In genomic region chr4:148704291-148704690, GRCh38 we compare ENCODE assay signal across 1 cellular context.
TF ChIP-seq lines count a peak whose summit lies in the region.

No MANE protein-coding gene starts in this region.

TF ChIP-seq in GM23338, 12 proteins besides CTCF, POLR2A, EP300 and RAD21 (continued from another document):
- TF ChIP-seq, protein P1, sequence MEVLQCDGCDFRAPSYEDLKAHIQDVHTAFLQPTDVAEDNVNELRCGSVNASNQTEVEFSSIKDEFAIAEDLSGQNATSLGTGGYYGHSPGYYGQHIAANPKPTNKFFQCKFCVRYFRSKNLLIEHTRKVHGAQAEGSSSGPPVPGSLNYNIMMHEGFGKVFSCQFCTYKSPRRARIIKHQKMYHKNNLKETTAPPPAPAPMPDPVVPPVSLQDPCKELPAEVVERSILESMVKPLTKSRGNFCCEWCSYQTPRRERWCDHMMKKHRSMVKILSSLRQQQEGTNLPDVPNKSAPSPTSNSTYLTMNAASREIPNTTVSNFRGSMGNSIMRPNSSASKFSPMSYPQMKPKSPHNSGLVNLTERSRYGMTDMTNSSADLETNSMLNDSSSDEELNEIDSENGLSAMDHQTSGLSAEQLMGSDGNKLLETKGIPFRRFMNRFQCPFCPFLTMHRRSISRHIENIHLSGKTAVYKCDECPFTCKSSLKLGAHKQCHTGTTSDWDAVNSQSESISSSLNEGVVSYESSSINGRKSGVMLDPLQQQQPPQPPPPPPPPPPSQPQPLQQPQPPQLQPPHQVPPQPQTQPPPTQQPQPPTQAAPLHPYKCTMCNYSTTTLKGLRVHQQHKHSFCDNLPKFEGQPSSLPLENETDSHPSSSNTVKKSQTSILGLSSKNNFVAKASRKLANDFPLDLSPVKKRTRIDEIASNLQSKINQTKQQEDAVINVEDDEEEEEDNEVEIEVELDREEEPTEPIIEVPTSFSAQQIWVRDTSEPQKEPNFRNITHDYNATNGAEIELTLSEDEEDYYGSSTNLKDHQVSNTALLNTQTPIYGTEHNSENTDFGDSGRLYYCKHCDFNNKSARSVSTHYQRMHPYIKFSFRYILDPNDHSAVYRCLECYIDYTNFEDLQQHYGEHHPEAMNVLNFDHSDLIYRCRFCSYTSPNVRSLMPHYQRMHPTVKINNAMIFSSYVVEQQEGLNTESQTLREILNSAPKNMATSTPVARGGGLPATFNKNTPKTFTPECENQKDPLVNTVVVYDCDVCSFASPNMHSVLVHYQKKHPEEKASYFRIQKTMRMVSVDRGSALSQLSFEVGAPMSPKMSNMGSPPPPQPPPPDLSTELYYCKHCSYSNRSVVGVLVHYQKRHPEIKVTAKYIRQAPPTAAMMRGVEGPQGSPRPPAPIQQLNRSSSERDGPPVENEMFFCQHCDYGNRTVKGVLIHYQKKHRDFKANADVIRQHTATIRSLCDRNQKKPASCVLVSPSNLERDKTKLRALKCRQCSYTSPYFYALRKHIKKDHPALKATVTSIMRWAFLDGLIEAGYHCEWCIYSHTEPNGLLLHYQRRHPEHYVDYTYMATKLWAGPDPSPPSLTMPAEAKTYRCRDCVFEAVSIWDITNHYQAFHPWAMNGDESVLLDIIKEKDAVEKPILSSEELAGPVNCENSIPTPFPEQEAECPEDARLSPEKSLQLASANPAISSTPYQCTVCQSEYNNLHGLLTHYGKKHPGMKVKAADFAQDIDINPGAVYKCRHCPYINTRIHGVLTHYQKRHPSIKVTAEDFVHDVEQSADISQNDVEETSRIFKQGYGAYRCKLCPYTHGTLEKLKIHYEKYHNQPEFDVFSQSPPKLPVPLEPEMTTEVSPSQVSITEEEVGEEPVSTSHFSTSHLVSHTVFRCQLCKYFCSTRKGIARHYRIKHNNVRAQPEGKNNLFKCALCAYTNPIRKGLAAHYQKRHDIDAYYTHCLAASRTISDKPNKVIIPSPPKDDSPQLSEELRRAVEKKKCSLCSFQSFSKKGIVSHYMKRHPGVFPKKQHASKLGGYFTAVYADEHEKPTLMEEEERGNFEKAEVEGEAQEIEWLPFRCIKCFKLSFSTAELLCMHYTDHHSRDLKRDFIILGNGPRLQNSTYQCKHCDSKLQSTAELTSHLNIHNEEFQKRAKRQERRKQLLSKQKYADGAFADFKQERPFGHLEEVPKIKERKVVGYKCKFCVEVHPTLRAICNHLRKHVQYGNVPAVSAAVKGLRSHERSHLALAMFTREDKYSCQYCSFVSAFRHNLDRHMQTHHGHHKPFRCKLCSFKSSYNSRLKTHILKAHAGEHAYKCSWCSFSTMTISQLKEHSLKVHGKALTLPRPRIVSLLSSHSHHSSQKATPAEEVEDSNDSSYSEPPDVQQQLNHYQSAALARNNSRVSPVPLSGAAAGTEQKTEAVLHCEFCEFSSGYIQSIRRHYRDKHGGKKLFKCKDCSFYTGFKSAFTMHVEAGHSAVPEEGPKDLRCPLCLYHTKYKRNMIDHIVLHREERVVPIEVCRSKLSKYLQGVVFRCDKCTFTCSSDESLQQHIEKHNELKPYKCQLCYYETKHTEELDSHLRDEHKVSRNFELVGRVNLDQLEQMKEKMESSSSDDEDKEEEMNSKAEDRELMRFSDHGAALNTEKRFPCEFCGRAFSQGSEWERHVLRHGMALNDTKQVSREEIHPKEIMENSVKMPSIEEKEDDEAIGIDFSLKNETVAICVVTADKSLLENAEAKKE (CRISPR knock-in tag; IDR thresholded peaks at IDR 0.05), result no peak
- TF ChIP-seq, protein P2, sequence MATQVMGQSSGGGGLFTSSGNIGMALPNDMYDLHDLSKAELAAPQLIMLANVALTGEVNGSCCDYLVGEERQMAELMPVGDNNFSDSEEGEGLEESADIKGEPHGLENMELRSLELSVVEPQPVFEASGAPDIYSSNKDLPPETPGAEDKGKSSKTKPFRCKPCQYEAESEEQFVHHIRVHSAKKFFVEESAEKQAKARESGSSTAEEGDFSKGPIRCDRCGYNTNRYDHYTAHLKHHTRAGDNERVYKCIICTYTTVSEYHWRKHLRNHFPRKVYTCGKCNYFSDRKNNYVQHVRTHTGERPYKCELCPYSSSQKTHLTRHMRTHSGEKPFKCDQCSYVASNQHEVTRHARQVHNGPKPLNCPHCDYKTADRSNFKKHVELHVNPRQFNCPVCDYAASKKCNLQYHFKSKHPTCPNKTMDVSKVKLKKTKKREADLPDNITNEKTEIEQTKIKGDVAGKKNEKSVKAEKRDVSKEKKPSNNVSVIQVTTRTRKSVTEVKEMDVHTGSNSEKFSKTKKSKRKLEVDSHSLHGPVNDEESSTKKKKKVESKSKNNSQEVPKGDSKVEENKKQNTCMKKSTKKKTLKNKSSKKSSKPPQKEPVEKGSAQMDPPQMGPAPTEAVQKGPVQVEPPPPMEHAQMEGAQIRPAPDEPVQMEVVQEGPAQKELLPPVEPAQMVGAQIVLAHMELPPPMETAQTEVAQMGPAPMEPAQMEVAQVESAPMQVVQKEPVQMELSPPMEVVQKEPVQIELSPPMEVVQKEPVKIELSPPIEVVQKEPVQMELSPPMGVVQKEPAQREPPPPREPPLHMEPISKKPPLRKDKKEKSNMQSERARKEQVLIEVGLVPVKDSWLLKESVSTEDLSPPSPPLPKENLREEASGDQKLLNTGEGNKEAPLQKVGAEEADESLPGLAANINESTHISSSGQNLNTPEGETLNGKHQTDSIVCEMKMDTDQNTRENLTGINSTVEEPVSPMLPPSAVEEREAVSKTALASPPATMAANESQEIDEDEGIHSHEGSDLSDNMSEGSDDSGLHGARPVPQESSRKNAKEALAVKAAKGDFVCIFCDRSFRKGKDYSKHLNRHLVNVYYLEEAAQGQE (IDR thresholded peaks at IDR 0.05; ENCODE audit: unreplicated experiment), result no peak
